ENCODE assay signal across 8 cellular contexts in genomic region chr15:101652098-101652782, GRCh38. TPM values are rescaled to one million over a fixed set of nuclear protein-coding genes. Genes with fewer than 3 reads are reported as not detected.
DNase-seq lines count a peak whose midpoint lies in the region; ATAC-seq and TF ChIP-seq lines count a peak whose summit lies in the region.

A gene with protein sequence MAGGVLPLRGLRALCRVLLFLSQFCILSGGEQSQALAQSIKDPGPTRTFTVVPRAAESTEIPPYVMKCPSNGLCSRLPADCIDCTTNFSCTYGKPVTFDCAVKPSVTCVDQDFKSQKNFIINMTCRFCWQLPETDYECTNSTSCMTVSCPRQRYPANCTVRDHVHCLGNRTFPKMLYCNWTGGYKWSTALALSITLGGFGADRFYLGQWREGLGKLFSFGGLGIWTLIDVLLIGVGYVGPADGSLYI (minus strand): TSS chr15:101652381. CDS start chr15:101652361, 20 bp downstream.

- H3K36me3 Mint-ChIP-seq in chondrocyte (ENCODE audit: low read depth), result peaks cover 2% of the 10 kb centered on the region

- peak within 1 kb of the TSS; percentile 88 for H3K4me3 Mint-ChIP-seq in chondrocyte (ENCODE audit: unreplicated experiment)

- H3K4me1 Mint-ChIP-seq in chondrocyte (ENCODE audit: low read depth), result peaks cover 25% of the 10 kb centered on the region

- H3K27me3 Mint-ChIP-seq in chondrocyte (ENCODE audit: low read depth), result no peaks in the 10 kb centered on the region

- peak within 1 kb of the TSS; percentile 97 for H3K27ac Mint-ChIP-seq in chondrocyte (ENCODE audit: unreplicated experiment)

- peak; percentile 86 for TF ChIP-seq CTCF in chondrocyte (IDR thresholded peaks at IDR 0.05)

- peak; percentile 88 for DNase-seq in AML-193 (lab: John Stamatoyannopoulos, UW)
- peak; percentile 89 for DNase-seq in NCI-H460 (ENCODE audit: extremely low read depth, low read depth)
- DNase-seq in activated CD4-positive, alpha-beta T cell treated with anti-CD3 and anti-CD28 coated beads for 1 hour, result peak; percentile 92
- peak; percentile 95 for DNase-seq in chondrocyte (ENCODE audit: low spot score)
- peak; percentile 93 for DNase-seq in kidney tubule cell (ENCODE audit: low spot score)
- peak; percentile 85 to 92 (median 90) for DNase-seq in stimulated activated CD4-positive, alpha-beta T cell treated with anti-CD3 and anti-CD28 coated beads, Interleukin-1b, Interleukin-23, amount 100 ng/mL, for 24 hours (ENCODE audit: low read depth in 4 of 4, low spot score in 1 of 4)

- ATAC-seq in GM19035 (IDR thresholded peaks at IDR 0.05; ENCODE audit: unreplicated experiment) (peak; percentile 87), HG03354 (IDR thresholded peaks at IDR 0.05; ENCODE audit: poor library complexity, severe bottlenecking, unreplicated experiment) (peak; percentile 88)

- H3K9me3 Mint-ChIP-seq in chondrocyte (ENCODE audit: low read depth), result no peaks in the 10 kb centered on the region

RNA-seq across cellular contexts. Expression of the gene that starts here (rescaled TPM):
- total RNA-seq in NCI-H460 (2014; rRNA removed; shearing (Covaris generic)), result 32.3 and 35.8 TPM in 2 replicates
- polyA plus RNA-seq in NCI-H460 (2014; cell fraction: nucleus; rRNA removed), result 30.5 and 53.1 TPM in 2 replicates
- 42.0 to 46.5 TPM (median 44.7 TPM) in 3 replicates for total RNA-seq in chondrocyte

Comparison
In these comparisons a context has a peak if more than half of its experiments do, and no peak if none do; other contexts are left out.
1. Peak in every context shown above with its lines: DNase-seq and ATAC-seq.